ENCODE assay signal across 1 cellular context in genomic region chr21:14451520-14451919, GRCh38.
TF ChIP-seq lines count a peak whose summit lies in the region.

No MANE protein-coding gene starts in this region.

TF ChIP-seq in WTC11, 78 proteins besides CTCF, POLR2A, EP300 and RAD21:
- no peak for TF ChIP-seq SOX15 (CRISPR knock-in tag; IDR thresholded peaks at IDR 0.05)
- TF ChIP-seq ZNF423 (CRISPR knock-in tag; IDR thresholded peaks at IDR 0.05) = no peak
- no peak for TF ChIP-seq ELF4 (CRISPR knock-in tag; IDR thresholded peaks at IDR 0.05; ENCODE audit: low read depth)
- no peak for TF ChIP-seq OVOL2 (CRISPR knock-in tag; IDR thresholded peaks at IDR 0.05; ENCODE audit: borderline replicate concordance)
- no peak for TF ChIP-seq SMAD4 (CRISPR knock-in tag; IDR thresholded peaks at IDR 0.05)
- no peak for TF ChIP-seq EMX1 (CRISPR knock-in tag; IDR thresholded peaks at IDR 0.05)
- no peak for TF ChIP-seq HMGXB4 (CRISPR knock-in tag; IDR thresholded peaks at IDR 0.05)
- TF ChIP-seq ZBTB21 (CRISPR knock-in tag; IDR thresholded peaks at IDR 0.05; ENCODE audit: borderline replicate concordance) = no peak
- no peak for TF ChIP-seq MLX (CRISPR knock-in tag; IDR thresholded peaks at IDR 0.05)
- no peak for TF ChIP-seq KAT7 (CRISPR knock-in tag; IDR thresholded peaks at IDR 0.05; ENCODE audit: borderline replicate concordance)
- no peak for TF ChIP-seq NR2C2 (CRISPR knock-in tag; IDR thresholded peaks at IDR 0.05)
TF ChIP-seq in WTC11: peak in this region for 0.
